ENCODE assay signal across 2 cellular contexts in genomic region chrX:572490-573124, GRCh38.
TF ChIP-seq lines count a peak whose summit lies in the region.

No MANE protein-coding gene starts in this region.

TF ChIP-seq in HepG2, 621 proteins besides CTCF, POLR2A, EP300 and RAD21:
- no peak for TF ChIP-seq ZFP36L2 (CRISPR knock-in tag; IDR thresholded peaks at IDR 0.05)
- no peak for TF ChIP-seq ZKSCAN1 (IDR thresholded peaks at IDR 0.05; ENCODE audit: low read length)
- no peak for TF ChIP-seq MXD3 (CRISPR knock-in tag; IDR thresholded peaks at IDR 0.05)
- no peak for TF ChIP-seq TERF1 (CRISPR knock-in tag; IDR thresholded peaks at IDR 0.05)
- TF ChIP-seq EEA1 (CRISPR knock-in tag; IDR thresholded peaks at IDR 0.05; ENCODE audit: borderline replicate concordance) = no peak
- TF ChIP-seq SP140L (CRISPR knock-in tag; IDR thresholded peaks at IDR 0.05; ENCODE audit: borderline replicate concordance) = no peak
- no peak for TF ChIP-seq HNRNPK (IDR thresholded peaks at IDR 0.05; ENCODE audit: low read depth, low read length, poor library complexity, severe bottlenecking)
- no peak for TF ChIP-seq MIER3 (CRISPR knock-in tag; IDR thresholded peaks at IDR 0.05; ENCODE audit: borderline replicate concordance)
- TF ChIP-seq TOPORS (CRISPR knock-in tag; IDR thresholded peaks at IDR 0.05) = no peak
- no peak for TF ChIP-seq NFE2L1 (CRISPR knock-in tag; IDR thresholded peaks at IDR 0.05; ENCODE audit: borderline replicate concordance)
- TF ChIP-seq HIVEP1 (CRISPR knock-in tag; IDR thresholded peaks at IDR 0.05) = no peak
- TF ChIP-seq SIN3B (IDR thresholded peaks at IDR 0.05; ENCODE audit: low read length) = no peak
- no peak for TF ChIP-seq CBX5 (CRISPR knock-in tag; IDR thresholded peaks at IDR 0.05; ENCODE audit: borderline replicate concordance)
- no peak for TF ChIP-seq ZBED4 (CRISPR knock-in tag; IDR thresholded peaks at IDR 0.05; ENCODE audit: borderline replicate concordance)
- no peak for TF ChIP-seq ZFX (CRISPR knock-in tag; IDR thresholded peaks at IDR 0.05; ENCODE audit: low read depth)
TF ChIP-seq in HepG2: peak in this region for 0.

TF ChIP-seq in SK-N-SH, 30 proteins besides CTCF, POLR2A, EP300 and RAD21:
- TF ChIP-seq REST (IDR thresholded peaks at IDR 0.05; ENCODE audit: low read depth, low read length) (no peak), POLR2AphosphoS5 (IDR thresholded peaks at IDR 0.05; ENCODE audit: low read depth, low read length) (no peak), ZBTB33 (IDR thresholded peaks at IDR 0.05; ENCODE audit: borderline replicate concordance, low read depth) (no peak), GABPA (IDR thresholded peaks at IDR 0.05; ENCODE audit: low read depth) (no peak)
TF ChIP-seq in SK-N-SH: peak in this region for 0.
